21 cellular contexts compared by ENCODE assay signal in genomic region chr9:22136446-22137140, GRCh38.
DNase-seq lines count a peak whose midpoint lies in the region; ATAC-seq and TF ChIP-seq lines count a peak whose summit lies in the region.
"Had no signal": no experiment of that assay in that cellular context is flagged by ENCODE, and none has a peak within 500 bp of the region (broad histone marks: within the 10 kb centered on the region; RNA-seq: fewer than 3 reads in every experiment).

No MANE protein-coding gene starts in this region.

- H3F3A ChIP-seq in SK-N-SH (replicated peaks; ENCODE audit: insufficient read depth), result peaks cover 17% of the 10 kb centered on the region

- H2BK120ac ChIP-seq in trophoblast cell (ENCODE audit: insufficient read depth, low read length, poor library complexity), result no peak overlapping the region

- H3K9me3 ChIP-seq in SK-N-SH (no peaks in the 10 kb centered on the region), trophoblast cell (ENCODE audit: insufficient read depth, low read depth, low read length) (no peaks in the 10 kb centered on the region)
- H3K9me3 ChIP-seq: esophagus squamous epithelium had no signal

- H2BK5ac ChIP-seq in trophoblast cell (ENCODE audit: low read depth, low read length, poor library complexity), result no peak overlapping the region

- no peak overlapping the region for H3K27ac Mint-ChIP-seq in CD14-positive monocyte

- intact Hi-C loops in CD14-positive monocyte (cut with micrococcal nuclease), result no loop called here

- H2AK5ac ChIP-seq in trophoblast cell (ENCODE audit: low read length), result no peak overlapping the region

- H3K14ac ChIP-seq in trophoblast cell (ENCODE audit: low read length), result no peak overlapping the region

- H3K27me3 Mint-ChIP-seq in CD14-positive monocyte (ENCODE audit: low read depth in 3 of 3), result peaks cover 16 to 29% (median 28%) of the 10 kb centered on the region in 3 donors

- H3K4me1 Mint-ChIP-seq in CD14-positive monocyte, result peaks cover 4% of the 10 kb centered on the region

- no peak for TF ChIP-seq RAD21 in SK-N-SH (IDR thresholded peaks at IDR 0.05; ENCODE audit: low read length)

- H3K9me3 Mint-ChIP-seq in CD14-positive monocyte, result peaks cover 0 to 4% (median 0%) of the 10 kb centered on the region in 7 donors
- H3K9me3 Mint-ChIP-seq: neural crest cell had no signal

- H3K36me3 ChIP-seq in SK-N-SH (replicated peaks in 1 of 2; ENCODE audit: control insufficient read depth in 1 of 2, insufficient read depth in 2 of 2, low read length in 1 of 2) (no peaks in the 10 kb centered on the region), trophoblast cell (ENCODE audit: control insufficient read depth in 1 of 2, insufficient read depth in 2 of 2, low read length in 2 of 2) (no peaks in the 10 kb centered on the region)
- H3K36me3 ChIP-seq: esophagus squamous epithelium had no signal

- peaks cover 12% of the 10 kb centered on the region; the same call in 1 of the 2 replicates for H3K27me3 ChIP-seq in SK-N-SH (ENCODE audit: insufficient read depth)
- H3K27me3 ChIP-seq in trophoblast cell (ENCODE audit: insufficient read depth, low read length), result no peaks in the 10 kb centered on the region
- H3K27me3 ChIP-seq: esophagus squamous epithelium had no signal

- H4K20me1 ChIP-seq in SK-N-SH (ENCODE audit: insufficient read depth), result no peaks in the 10 kb centered on the region

- H4K91ac ChIP-seq in trophoblast cell (ENCODE audit: low read depth, low read length), result no peak overlapping the region

- H3K9ac ChIP-seq in SK-N-SH (no peak overlapping the region), trophoblast cell (ENCODE audit: low read length) (no peak overlapping the region)

- H3K27ac ChIP-seq in SK-N-SH (ENCODE audit: low read depth in 2 of 2, low read length in 1 of 2), result peak overlapping the region; percentile 3 to 37; a peak in 3 of 4 replicates
- peak overlapping the region; percentile 37 for H3K27ac ChIP-seq in trophoblast cell (ENCODE audit: low read depth, low read length)
- H3K27ac ChIP-seq: C4-2B, esophagus squamous epithelium had no signal

- no peak for TF ChIP-seq CTCF in SK-N-SH (IDR thresholded peaks at IDR 0.05)
- no peak for TF ChIP-seq CTCF in CD14-positive monocyte (IDR thresholded peaks at IDR 0.05)

- peaks cover 21% of the 10 kb centered on the region for H3K79me1 ChIP-seq in trophoblast cell (ENCODE audit: low read length)

- no peak overlapping the region for H3K18ac ChIP-seq in trophoblast cell (ENCODE audit: low read length)

- H3K79me2 ChIP-seq in SK-N-SH (ENCODE audit: insufficient read depth) (no peaks in the 10 kb centered on the region), trophoblast cell (ENCODE audit: control insufficient read depth, insufficient read depth, low read length, poor library complexity) (no peaks in the 10 kb centered on the region)

- no peak overlapping the region for H3K23ac ChIP-seq in trophoblast cell (ENCODE audit: low read length)

- no peak overlapping the region for H4K8ac ChIP-seq in trophoblast cell (ENCODE audit: low read depth, low read length)

- no peak overlapping the region for H2AFZ ChIP-seq in SK-N-SH (ENCODE audit: low read depth)
- no peak overlapping the region for H2AFZ ChIP-seq in trophoblast cell (ENCODE audit: insufficient read depth, low read length, poor library complexity)

- peak; percentile 92 for DNase-seq in EL
- DNase-seq in SK-N-SH, result no peak
- DNase-seq in fibroblast of peridontal ligament (ENCODE audit: extremely low read depth), result peak; percentile 68
- peak; percentile 60 to 83 for DNase-seq in trophoblast cell
- no peak for DNase-seq in CD14-positive monocyte (ENCODE audit: low spot score)
- DNase-seq: activated CD4-positive, CD25-positive, alpha-beta regulatory T cell; activated CD8-positive, alpha-beta memory T cell treated with anti-CD3 and anti-CD28 coated beads for 24 hours; aorta; dermis blood vessel endothelial cell; DMS79 treated with DMSO at 0.1 percent for 48 hours; esophagus squamous epithelium; NCI-H1092; NCI-H2107; NCI-H69; retina had no signal

- H3K36me3 Mint-ChIP-seq in CD14-positive monocyte, result no peaks in the 10 kb centered on the region

- TF ChIP-seq EP300 in SK-N-SH (IDR thresholded peaks at IDR 0.05; ENCODE audit: borderline replicate concordance in 1 of 2, low read depth in 1 of 2, low read length in 1 of 2), result peak; percentile 36 to 42; a peak in 2 of 4 replicates

- no peak overlapping the region for H3K4me3 Mint-ChIP-seq in CD14-positive monocyte
- H3K4me3 Mint-ChIP-seq: neural crest cell had no signal

- CTCF ChIA-PET in SK-N-SH (lab: Yijun Ruan, JAX), result interaction anchor here (0.6 kb wide), 1 partner anchor 21 kb away, joined by 3 read pairs; no protein-coding TSS in a partner anchor

- no peak overlapping the region for H3K4me2 ChIP-seq in SK-N-SH
- H3K4me2 ChIP-seq in trophoblast cell (ENCODE audit: low read length), result no peak overlapping the region

- H3K4me3 ChIP-seq in SK-N-SH (ENCODE audit: low read depth in 2 of 2, low read length in 1 of 2) (no peak overlapping the region), trophoblast cell (ENCODE audit: low read depth, low read length) (no peak overlapping the region)
- H3K4me3 ChIP-seq: esophagus squamous epithelium had no signal

- no peak overlapping the region for H3K4ac ChIP-seq in trophoblast cell (ENCODE audit: low read depth, low read length)

- H3K4me1 ChIP-seq in SK-N-SH (ENCODE audit: control insufficient read depth in 1 of 2, insufficient read depth in 2 of 2, low read depth in 1 of 2, low read length in 1 of 2) (no peaks in the 10 kb centered on the region; a peak in 1 of 4 replicates), trophoblast cell (ENCODE audit: control insufficient read depth in 1 of 2, insufficient read depth in 2 of 2, low read length in 2 of 2) (no peaks in the 10 kb centered on the region)

- H3K9me2 ChIP-seq in SK-N-SH, result no peaks in the 10 kb centered on the region

- H4K12ac ChIP-seq in trophoblast cell (ENCODE audit: low read depth, low read length), result no peak overlapping the region

- POLR2A ChIA-PET in SK-N-SH (lab: Yijun Ruan, JAX), result no interaction called here

- H2BK12ac ChIP-seq in trophoblast cell (ENCODE audit: low read length), result no peak overlapping the region

- 25% methylated on average over 4 of the region's 4 CpGs for WGBS in SK-N-SH (ENCODE audit: low lambda C conversion rate)
- WGBS in trophoblast cell (ENCODE audit: extremely low coverage, insufficient coverage, insufficient read length), result no CpG with 5 or more reads among the region's 4 CpGs

- ATAC-seq in GM18498 (IDR thresholded peaks at IDR 0.05; ENCODE audit: unreplicated experiment) (no peak), GM18520 (IDR thresholded peaks at IDR 0.05; ENCODE audit: unreplicated experiment) (no peak), HG03045 (IDR thresholded peaks at IDR 0.05; ENCODE audit: unreplicated experiment) (no peak)
- ATAC-seq: Panc1 had no signal

TF ChIP-seq in SK-N-SH, 30 proteins besides CTCF, POLR2A, EP300 and RAD21:
- TF ChIP-seq RFX5 (IDR thresholded peaks at IDR 0.05; ENCODE audit: low read length) (no peak), TEAD4 (IDR thresholded peaks at IDR 0.05; ENCODE audit: borderline replicate concordance, insufficient read depth) (peak; percentile 49; the same call in 1 of the 2 replicates), RXRA (IDR thresholded peaks at IDR 0.05; ENCODE audit: borderline replicate concordance, low read depth) (peak; percentile 64), YY1 (IDR thresholded peaks at IDR 0.05; ENCODE audit: low read depth) (no peak), EZH2phosphoT487 (IDR thresholded peaks at IDR 0.05; ENCODE audit: borderline replicate concordance, low read depth) (peak; percentile 56; the same call in 1 of the 2 replicates), CHD2 (IDR thresholded peaks at IDR 0.05; ENCODE audit: low read length, partially characterized antibody) (no peak), POLR2AphosphoS5 (IDR thresholded peaks at IDR 0.05; ENCODE audit: low read depth, low read length) (0 out of 2 replicates have a peak, but pooled peaks have one; percentile 38), JUND (IDR thresholded peaks at IDR 0.05) (peak; percentile 3; the same call in 1 of the 2 replicates), TCF12 (IDR thresholded peaks at IDR 0.05) (peak; percentile 91), GATA2 (CRISPR knock-in tag; IDR thresholded peaks at IDR 0.05) (no peak), PBX3 (IDR thresholded peaks at IDR 0.05) (peak; percentile 81), NFIC (IDR thresholded peaks at IDR 0.05; ENCODE audit: borderline replicate concordance) (peak; percentile 65)

Comparison
In these comparisons a context has a peak if more than half of its experiments do, and no peak if none do; other contexts are left out.
1. DNase-seq: peak in EL (single experiment), fibroblast of peridontal ligament (single experiment) and trophoblast cell (2 of 2); none in SK-N-SH (single experiment) and CD14-positive monocyte (single experiment).